Comparison of ENCODE assay signal across 9 cellular contexts in genomic region chr7:155456772-155457543, GRCh38. TPM values are rescaled to one million over a fixed set of nuclear protein-coding genes. Genes with fewer than 3 reads are reported as not detected.
DNase-seq lines count a peak whose midpoint lies in the region; ATAC-seq and TF ChIP-seq lines count a peak whose summit lies in the region.
"Had no signal": no experiment of that assay in that cellular context is flagged by ENCODE, and none has a peak within 500 bp of the region (broad histone marks: within the 10 kb centered on the region; RNA-seq: fewer than 3 reads in every experiment).

No MANE protein-coding gene starts in this region.

- TF ChIP-seq POLR2A in prostate gland (IDR thresholded peaks at IDR 0.05), result no peak

- intact Hi-C loops in prostate gland (cut with DNase I), result no loop called here

- peak overlapping the region; percentile 97 for H3K4me2 ChIP-seq in hepatocyte

- no peaks in the 10 kb centered on the region for H3K9me3 ChIP-seq in hepatocyte (ENCODE audit: low read depth)
- H3K9me3 ChIP-seq in prostate gland, result no peaks in the 10 kb centered on the region

- H3K4me3 ChIP-seq in hepatocyte (peak overlapping the region; percentile 75), prostate gland (peak overlapping the region; percentile 13 to 21)

- 2% methylated on average over 52 of the region's 67 CpGs for WGBS in hepatocyte (ENCODE audit: low lambda C conversion rate, missing lambda C conversion rate)
- 2% methylated on average over 67 of the region's 67 CpGs for WGBS in prostate gland

- H3K27me3 ChIP-seq in hepatocyte (peaks cover 96% of the 10 kb centered on the region), prostate gland (replicated peaks; ENCODE audit: insufficient read depth) (peaks cover 81% of the 10 kb centered on the region)

- no peaks in the 10 kb centered on the region for H3K9me2 ChIP-seq in hepatocyte (replicated peaks; ENCODE audit: insufficient read depth)

- no peaks in the 10 kb centered on the region for H3K36me3 ChIP-seq in hepatocyte (replicated peaks; ENCODE audit: insufficient read depth, low read depth)
- no peaks in the 10 kb centered on the region for H3K36me3 ChIP-seq in prostate gland
- H3K36me3 ChIP-seq: BLaER1 treated with 17β-estradiol and CSF1 and Interleukin-3, amounts not matched to agents 10 nM and 100 nM had no signal

- H3K4me1 ChIP-seq in hepatocyte (ENCODE audit: insufficient read depth), result peaks cover 18% of the 10 kb centered on the region
- peaks cover 8% of the 10 kb centered on the region for H3K4me1 ChIP-seq in prostate gland (replicated peaks)

- peak; percentile 50 to 82 for DNase-seq in NCI-H187 (lab: John Stamatoyannopoulos, UW)
- DNase-seq in NCI-H187 treated with DMSO at 0.1 percent for 48 hours (lab: John Stamatoyannopoulos, UW), result no peak
- DNase-seq in NCI-H1930 (lab: John Stamatoyannopoulos, UW), result peak; percentile 60 to 74
- peak in 55 of 58 donors; percentile 1 to 85 (median 62) for DNase-seq in anterior cingulate cortex (lab: John Stamatoyannopoulos, UW)
- DNase-seq in hepatocyte (ENCODE audit: low spot score), result peak; percentile 82
- DNase-seq in prostate gland (ENCODE audit: low spot score), result peak; percentile 19

- H4K20me1 ChIP-seq in hepatocyte (ENCODE audit: insufficient read depth, poor library complexity, severe bottlenecking), result no peaks in the 10 kb centered on the region

- H2AFZ ChIP-seq in hepatocyte, result peak overlapping the region; percentile 90

- ATAC-seq in GM21619 (IDR thresholded peaks at IDR 0.05; ENCODE audit: unreplicated experiment) (no peak), GM18519 (IDR thresholded peaks at IDR 0.05; ENCODE audit: low FRiP score, unreplicated experiment) (no peak)

- TF ChIP-seq CTCF in hepatocyte (IDR thresholded peaks at IDR 0.05; ENCODE audit: poor library complexity), result no peak
- no peak for TF ChIP-seq CTCF in prostate gland (IDR thresholded peaks at IDR 0.05)

- no peak overlapping the region for H3K27ac ChIP-seq in hepatocyte
- H3K27ac ChIP-seq in prostate gland, result no peak overlapping the region
- H3K27ac ChIP-seq: BLaER1 treated with 17β-estradiol and CSF1 and Interleukin-3, amounts not matched to agents 10 nM and 100 nM had no signal

- H3K79me2 ChIP-seq in hepatocyte, result no peaks in the 10 kb centered on the region

RNA-seq across cellular contexts. Expression of gene EN2, which starts 1.0 kb away (rescaled TPM):
- total RNA-seq in hepatocyte, result not detected in 2 replicates
- 0.17 and 0.24 TPM in 2 replicates for polyA plus RNA-seq in hepatocyte
- under 1 TPM in 1 of 2 donors, not detected in 1; 0.45 TPM for total RNA-seq in prostate gland
